Comparison of ENCODE assay signal across 8 cellular contexts in genomic region chr7:151057737-151057988, GRCh38. TPM values are rescaled to one million over a fixed set of nuclear protein-coding genes. Genes with fewer than 3 reads are reported as not detected.
A peak's percentile ranks its signal among the peaks of the same experiment; 100 is the strongest.
DNase-seq lines count a peak whose midpoint lies in the region; ATAC-seq and TF ChIP-seq lines count a peak whose summit lies in the region.

Gene CDK5 (minus strand): TSS chr7:151057897. CDS start chr7:151057848, 49 bp downstream.

- TF ChIP-seq CTCF in Panc1 (IDR thresholded peaks at IDR 0.05) (no peak), epithelial cell of esophagus (IDR thresholded peaks at IDR 0.05; ENCODE audit: insufficient read depth, low read depth, low read length, missing control alignments) (no peak)

- H3K36me3 ChIP-seq in Panc1 (ENCODE audit: control insufficient read depth, insufficient read depth, low read length): peaks cover 2% of the 10 kb centered on the region; the same call in 1 of the 2 replicates

- peaks cover 36% of the 10 kb centered on the region for H3K4me1 ChIP-seq in Panc1 (ENCODE audit: control insufficient read depth, insufficient read depth, low read length)

- DNase-seq in Caki2 (ENCODE audit: low read depth): no peak
- DNase-seq in Panc1 (ENCODE audit: low read depth, low spot score): no peak
- no peak for DNase-seq in epithelial cell of esophagus (ENCODE audit: low read depth)
- DNase-seq in occipital lobe (lab: John Stamatoyannopoulos, UW): no peak
- DNase-seq in HuH-7.5 (ENCODE audit: low spot score): no peak
- DNase-seq in foreskin melanocyte: no peak
- no peak for DNase-seq in superior temporal gyrus (ENCODE audit: extremely low spot score)
- DNase-seq in NOMO-1 (lab: John Stamatoyannopoulos, UW; ENCODE audit: unreplicated experiment in 2 of 2): no peak

- POLR2A ChIA-PET in Panc1 (lab: Charles Lee): no interaction called here

- peak within 1 kb of the TSS; percentile 99 for H3K27ac ChIP-seq in Panc1 (ENCODE audit: low read length)

- intact Hi-C loops in Panc1 (cut with micrococcal nuclease; ENCODE audit: unreplicated experiment): no loop called here

- peak within 1 kb of the TSS; percentile 83 to 94 for H3K4me3 ChIP-seq in Panc1 (ENCODE audit: low read depth in 2 of 2, low read length in 2 of 2)
- H3K4me3 ChIP-seq in epithelial cell of esophagus (ENCODE audit: low read length): peak within 1 kb of the TSS; percentile 96

- CTCF ChIA-PET in Panc1 (lab: Charles Lee): interaction anchor here (0.6 kb wide), 1 partner anchor 170 kb away, joined by 5 read pairs; the partner anchor contains the start of gene ABCF2

- no TSS peak for BruUV-seq in Panc1 (replicated peaks; lab: Mats Ljungman, UMichigan)

- no peaks in the 10 kb centered on the region for H3K9me3 ChIP-seq in Panc1 (ENCODE audit: control insufficient read depth, insufficient read depth, low read depth, low read length)

- no peak for ATAC-seq in Panc1

- H3K27me3 ChIP-seq in Panc1 (ENCODE audit: control insufficient read depth, insufficient read depth, low read length): no peaks in the 10 kb centered on the region

- in situ Hi-C loops in Caki2 (cut with HindIII; ENCODE audit: low pct_unique_long_range_greater_than_20kb, low sequenced_read_pairs): no loop called here
- in situ Hi-C loops in Panc1 (cut with HindIII; ENCODE audit: low pct_unique_long_range_greater_than_20kb, low sequenced_read_pairs): no loop called here

RNA-seq across cellular contexts. Expression of gene CDK5, which starts in this region (rescaled TPM):
- 30.1 and 37.2 TPM in 2 replicates for total RNA-seq in Caki2 (2014; rRNA removed; shearing (Covaris generic); ENCODE audit: low replicate concordance)
- total RNA-seq in Panc1 (2021; ENCODE audit: unreplicated experiment): 25.6 TPM
- 42.6 TPM for polyA plus RNA-seq in Panc1 (2012; ENCODE audit: insufficient read length)
- 37.3 TPM for total RNA-seq in occipital lobe
